In genomic region chr2:24824071-24824588, GRCh38 we compare ENCODE assay signal across 24 cellular contexts. TPM values are rescaled to one million over a fixed set of nuclear protein-coding genes. Genes with fewer than 3 reads are reported as not detected.
DNase-seq lines count a peak whose midpoint lies in the region; ATAC-seq and TF ChIP-seq lines count a peak whose summit lies in the region.
"Had no signal": no experiment of that assay in that cellular context is flagged by ENCODE, and none has a peak within 500 bp of the region (broad histone marks: within the 10 kb centered on the region; RNA-seq: fewer than 3 reads in every experiment).

No MANE protein-coding gene starts in this region.

- no peak overlapping the region for H3K9ac ChIP-seq in PC-3 (ENCODE audit: low read length)

- peaks cover 0 to 78% (median 31%) of the 10 kb centered on the region in 6 donors for H3K36me3 ChIP-seq in spleen
- peaks cover 3% of the 10 kb centered on the region for H3K36me3 ChIP-seq in breast epithelium
- H3K36me3 ChIP-seq in PC-3 (ENCODE audit: low read depth, low read length): peaks cover 27% of the 10 kb centered on the region
- H3K36me3 ChIP-seq: cardiac muscle cell, prostate gland had no signal

- TF ChIP-seq POLR2A in spleen (IDR thresholded peaks at IDR 0.05) (no peak), breast epithelium (IDR thresholded peaks at IDR 0.05) (no peak)

- peaks cover 22% of the 10 kb centered on the region for H3K4me1 Mint-ChIP-seq in activated T-cell treated with anti-CD3 and anti-CD28 coated beads, Interleukin-2, amount 50 U/mL, for 72 hours (ENCODE audit: low read depth)
- H3K4me1 Mint-ChIP-seq in T-helper 17 cell (peaks cover 15% of the 10 kb centered on the region), glutamatergic neuron (ENCODE audit: low read depth, unreplicated experiment) (peaks cover 22% of the 10 kb centered on the region)
- peaks cover 23% of the 10 kb centered on the region for H3K4me1 Mint-ChIP-seq in activated CD4-positive, alpha-beta T cell treated with anti-CD3 and anti-CD28 coated beads, Interleukin-2, amount 10 ng/mL, durations not matched to agents 24 days and 14 days

- no peak overlapping the region for H3K4me2 ChIP-seq in PC-3 (ENCODE audit: low read length)

- H3K9me3 ChIP-seq in T-helper 17 cell (ENCODE audit: control insufficient read depth, low read length, poor library complexity, severe bottlenecking): no peaks in the 10 kb centered on the region
- no peaks in the 10 kb centered on the region for H3K9me3 ChIP-seq in spleen
- H3K9me3 ChIP-seq in breast epithelium: no peaks in the 10 kb centered on the region
- no peaks in the 10 kb centered on the region for H3K9me3 ChIP-seq in PC-3 (ENCODE audit: low read length)
- H3K9me3 ChIP-seq: BE2C, left lung, neutrophil, prostate gland, upper lobe of left lung had no signal

- BruUV-seq in PC-3 (replicated peaks; lab: Mats Ljungman, UMichigan): no TSS peak

- intact Hi-C loops in spleen (cut with DNase I; ENCODE audit: low total_unique reads): no loop called here
- intact Hi-C loops in activated CD4-positive, alpha-beta T cell treated with anti-CD3 and anti-CD28 coated beads, Interleukin-2, amount 10 ng/mL, durations not matched to agents 24 days and 14 days (cut with micrococcal nuclease): no loop called here
- intact Hi-C loops in breast epithelium (cut with DNase I; ENCODE audit: low total_unique reads): loop anchor here (10.0 kb wide), 1 partner anchor 409 kb away; no protein-coding TSS in a partner anchor
- intact Hi-C loops in PC-3 (cut with micrococcal nuclease): no loop called here

- TF ChIP-seq CTCF in glutamatergic neuron (IDR thresholded peaks at IDR 0.05; ENCODE audit: partially characterized antibody, unreplicated experiment) (no peak), spleen (IDR thresholded peaks at IDR 0.05 in 8 of 11, conservative IDR thresholded peaks at IDR 0.05 in 3 of 11) (no peak), breast epithelium (IDR thresholded peaks at IDR 0.05) (no peak), PC-3 (conservative IDR thresholded peaks at IDR 0.05; ENCODE audit: low read depth, low read length) (no peak)

- H3K9me3 Mint-ChIP-seq in activated T-cell treated with anti-CD3 and anti-CD28 coated beads, Interleukin-2, amount 50 U/mL, for 72 hours: no peaks in the 10 kb centered on the region
- peaks cover 3% of the 10 kb centered on the region for H3K9me3 Mint-ChIP-seq in glutamatergic neuron (ENCODE audit: unreplicated experiment)
- no peaks in the 10 kb centered on the region for H3K9me3 Mint-ChIP-seq in activated CD4-positive, alpha-beta T cell treated with anti-CD3 and anti-CD28 coated beads, Interleukin-2, amount 10 ng/mL, durations not matched to agents 24 days and 14 days
- H3K9me3 Mint-ChIP-seq: activated naive CD4-positive, alpha-beta T cell treated with anti-CD3 and anti-CD28 coated beads, Interleukin-2, amount 50 U/mL, for 24 hours; activated T-helper 17 cell treated with anti-CD3 and anti-CD28 coated beads, Interleukin-2, amount 50 U/mL, for 72 hours; CD8-positive, alpha-beta memory T cell had no signal

- H3K4me3 Mint-ChIP-seq in activated T-cell treated with anti-CD3 and anti-CD28 coated beads, Interleukin-2, amount 50 U/mL, for 72 hours: no peak overlapping the region
- no peak overlapping the region for H3K4me3 Mint-ChIP-seq in T-helper 17 cell
- H3K4me3 Mint-ChIP-seq in glutamatergic neuron (ENCODE audit: unreplicated experiment): no peak overlapping the region
- H3K4me3 Mint-ChIP-seq in activated CD4-positive, alpha-beta T cell treated with anti-CD3 and anti-CD28 coated beads, Interleukin-2, amount 10 ng/mL, durations not matched to agents 24 days and 14 days: no peak overlapping the region
- H3K4me3 Mint-ChIP-seq: activated CD8-positive, alpha-beta T cell treated with anti-CD3 and anti-CD28 coated beads, Interleukin-2, amount 10 ng/mL, durations not matched to agents 7 days and 5 days; activated naive CD4-positive, alpha-beta T cell treated with anti-CD3 and anti-CD28 coated beads, Interleukin-2, amount 50 U/mL, for 24 hours; activated T-helper 17 cell treated with anti-CD3 and anti-CD28 coated beads, Interleukin-2, amount 50 U/mL, for 72 hours; CD8-positive, alpha-beta memory T cell had no signal

- H4K20me1 ChIP-seq in PC-3 (ENCODE audit: low read length): no peaks in the 10 kb centered on the region

- CTCF ChIA-PET in PC-3 (lab: Charles Lee): no interaction called here

- peaks cover 0 to 20% (median 5%) of the 10 kb centered on the region in 6 donors for H3K4me1 ChIP-seq in spleen
- H3K4me1 ChIP-seq in breast epithelium: no peaks in the 10 kb centered on the region
- H3K4me1 ChIP-seq in PC-3 (ENCODE audit: insufficient read depth, low read length): peaks cover 22% of the 10 kb centered on the region
- H3K4me1 ChIP-seq: BE2C, prostate gland had no signal

- H3K27ac Mint-ChIP-seq in activated T-cell treated with anti-CD3 and anti-CD28 coated beads, Interleukin-2, amount 50 U/mL, for 72 hours: peak overlapping the region; percentile 33
- H3K27ac Mint-ChIP-seq in T-helper 17 cell (peak overlapping the region; percentile 72), glutamatergic neuron (ENCODE audit: unreplicated experiment) (peak overlapping the region; percentile 33)
- H3K27ac Mint-ChIP-seq in activated CD4-positive, alpha-beta T cell treated with anti-CD3 and anti-CD28 coated beads, Interleukin-2, amount 10 ng/mL, durations not matched to agents 24 days and 14 days: no peak overlapping the region
- H3K27ac Mint-ChIP-seq: activated CD8-positive, alpha-beta T cell treated with anti-CD3 and anti-CD28 coated beads, Interleukin-2, amount 10 ng/mL, durations not matched to agents 7 days and 5 days had no signal

- no peak for DNase-seq in activated T-cell treated with anti-CD3 and anti-CD28 coated beads, Interleukin-2, amount 50 U/mL, for 72 hours
- no peak for DNase-seq in activated T-cell treated with anti-CD3 and anti-CD28 coated beads, Interleukin-2, amount 50 U/mL, for 1 hour
- DNase-seq in T-helper 17 cell (no peak), glutamatergic neuron (no peak), spleen (peak; percentile 41), breast epithelium (ENCODE audit: low spot score in 2 of 2) (no peak), PC-3 (no peak)
- no peak for DNase-seq in activated CD4-positive, alpha-beta T cell treated with anti-CD3 and anti-CD28 coated beads, Interleukin-2, amount 10 ng/mL, durations not matched to agents 24 days and 14 days
- DNase-seq: activated CD8-positive, alpha-beta T cell treated with anti-CD3 and anti-CD28 coated beads, Interleukin-2, amount 10 ng/mL, durations not matched to agents 7 days and 5 days; BE2C; CD8-positive, alpha-beta memory T cell; cortex of kidney; DMS153; hippocampal formation; left lung; mesenchymal stem cell; NCI-H2081 treated with DMSO at 0.1 percent for 48 hours; NCI-H226; upper lobe of left lung had no signal

- peaks cover 6 to 20% of the 10 kb centered on the region in 2 donors for H3K36me3 Mint-ChIP-seq in activated T-cell treated with anti-CD3 and anti-CD28 coated beads, Interleukin-2, amount 50 U/mL, for 72 hours (ENCODE audit: insufficient read depth in 2 of 2)
- no peaks in the 10 kb centered on the region for H3K36me3 Mint-ChIP-seq in T-helper 17 cell (ENCODE audit: low read depth)
- peaks cover 7% of the 10 kb centered on the region for H3K36me3 Mint-ChIP-seq in glutamatergic neuron (ENCODE audit: unreplicated experiment)
- H3K36me3 Mint-ChIP-seq in activated CD4-positive, alpha-beta T cell treated with anti-CD3 and anti-CD28 coated beads, Interleukin-2, amount 10 ng/mL, durations not matched to agents 24 days and 14 days (ENCODE audit: low read depth): peaks cover 62% of the 10 kb centered on the region

- no peaks in the 10 kb centered on the region for H3K27me3 Mint-ChIP-seq in activated T-cell treated with anti-CD3 and anti-CD28 coated beads, Interleukin-2, amount 50 U/mL, for 72 hours (ENCODE audit: low read depth)
- H3K27me3 Mint-ChIP-seq in T-helper 17 cell (no peaks in the 10 kb centered on the region), glutamatergic neuron (ENCODE audit: unreplicated experiment) (peaks cover 9% of the 10 kb centered on the region)
- H3K27me3 Mint-ChIP-seq in activated CD4-positive, alpha-beta T cell treated with anti-CD3 and anti-CD28 coated beads, Interleukin-2, amount 10 ng/mL, durations not matched to agents 24 days and 14 days: no peaks in the 10 kb centered on the region
- H3K27me3 Mint-ChIP-seq: activated naive CD4-positive, alpha-beta T cell treated with anti-CD3 and anti-CD28 coated beads, Interleukin-2, amount 50 U/mL, for 24 hours; activated T-helper 17 cell treated with anti-CD3 and anti-CD28 coated beads, Interleukin-2, amount 50 U/mL, for 72 hours had no signal

- POLR2A ChIA-PET in PC-3 (lab: Charles Lee; ENCODE audit: unreplicated experiment): no interaction called here

- H3F3A ChIP-seq in PC-3 (ENCODE audit: low read length, unreplicated experiment): no peaks in the 10 kb centered on the region

- H3K27me3 ChIP-seq in spleen (replicated peaks in 1 of 7): no peaks in the 10 kb centered on the region
- H3K27me3 ChIP-seq in breast epithelium: no peaks in the 10 kb centered on the region
- H3K27me3 ChIP-seq in PC-3 (ENCODE audit: low read length): no peaks in the 10 kb centered on the region
- H3K27me3 ChIP-seq: BE2C, cardiac muscle cell, left lung, neutrophil, upper lobe of left lung had no signal

- no peak for ATAC-seq in activated T-cell treated with anti-CD3 and anti-CD28 coated beads, Interleukin-2, amount 50 U/mL, for 72 hours (replicated peaks in 1 of 2)
- no peak for ATAC-seq in T-helper 17 cell
- ATAC-seq in PC-3: no peak
- ATAC-seq: activated CD8-positive, alpha-beta T cell treated with anti-CD3 and anti-CD28 coated beads, Interleukin-2, amount 10 ng/mL, durations not matched to agents 7 days and 5 days; activated T-helper 17 cell treated with anti-CD3 and anti-CD28 coated beads, Interleukin-2, amount 50 U/mL, for 72 hours; left lung had no signal

- 94 to 97% (median 95%) methylated on average over 14 of the region's 14 CpGs for WGBS in spleen, 5 donors

- no peak overlapping the region for H2AFZ ChIP-seq in PC-3 (ENCODE audit: low read length)

- H3K27ac ChIP-seq in spleen (no peak overlapping the region), breast epithelium (no peak overlapping the region), PC-3 (ENCODE audit: low read length) (no peak overlapping the region)
- H3K27ac ChIP-seq: cardiac muscle cell, left lung, neutrophil, prostate gland, upper lobe of left lung had no signal

- H3K79me2 ChIP-seq in PC-3 (ENCODE audit: low read length): no peaks in the 10 kb centered on the region

- H3K4me3 ChIP-seq in spleen (no peak overlapping the region), breast epithelium (no peak overlapping the region), PC-3 (ENCODE audit: low read length) (no peak overlapping the region)
- H3K4me3 ChIP-seq: cardiac muscle cell, left lung, prostate gland, upper lobe of left lung had no signal

- H3K9me2 ChIP-seq in PC-3 (replicated peaks; ENCODE audit: low read length): no peaks in the 10 kb centered on the region

RNA-seq across cellular contexts. Expression of gene CENPO, which starts 30.9 kb away (rescaled TPM):
- total RNA-seq in activated T-cell treated with anti-CD3 and anti-CD28 coated beads, Interleukin-2, amount 50 U/mL, for 72 hours: 10 to 100 TPM; 38.6 to 44.1 TPM
- total RNA-seq in T-helper 17 cell: 1 to 10 TPM; 3.5 to 6.5 TPM
- total RNA-seq in glutamatergic neuron (ENCODE audit: unreplicated experiment): 26.5 TPM
- total RNA-seq in spleen: 10 to 100 TPM in 1 of 7 donors, 1 to 10 TPM in 6; 6.8 to 10.4 (median 8.7) TPM
- 1 to 10 TPM; 1.7 to 3.4 (median 2.6) TPM for polyA plus RNA-seq in spleen
- total RNA-seq in activated CD4-positive, alpha-beta T cell treated with anti-CD3 and anti-CD28 coated beads, Interleukin-2, amount 10 ng/mL, durations not matched to agents 24 days and 14 days: 44.0 and 45.9 TPM in 2 replicates
- total RNA-seq in breast epithelium: 1 to 10 TPM; 1.6 to 4.2 (median 1.8) TPM
- 41.4 and 68.5 TPM in 2 replicates for total RNA-seq in PC-3 (2014; rRNA removed)

RNA-seq across cellular contexts. Expression of gene PTRHD1, which starts 30.9 kb away (rescaled TPM):
- total RNA-seq in activated T-cell treated with anti-CD3 and anti-CD28 coated beads, Interleukin-2, amount 50 U/mL, for 72 hours: 10 to 100 TPM; 25.5 to 29.3 TPM
- total RNA-seq in T-helper 17 cell (10 to 100 TPM; 19.1 to 21.6 TPM), glutamatergic neuron (ENCODE audit: unreplicated experiment) (25.2 TPM), spleen (10 to 100 TPM; 11.0 to 26.9 (median 20.5) TPM), breast epithelium (10 to 100 TPM; 19.3 to 38.8 (median 37.9) TPM), PC-3 (2014; rRNA removed) (35.8 and 68.6 TPM in 2 replicates)
- 10 to 100 TPM; 36.4 to 42.0 (median 36.5) TPM for polyA plus RNA-seq in spleen
- total RNA-seq in activated CD4-positive, alpha-beta T cell treated with anti-CD3 and anti-CD28 coated beads, Interleukin-2, amount 10 ng/mL, durations not matched to agents 24 days and 14 days: 21.7 and 22.2 TPM in 2 replicates
